ENCODE assay signal across 1 cellular context in the genomic region with DNA sequence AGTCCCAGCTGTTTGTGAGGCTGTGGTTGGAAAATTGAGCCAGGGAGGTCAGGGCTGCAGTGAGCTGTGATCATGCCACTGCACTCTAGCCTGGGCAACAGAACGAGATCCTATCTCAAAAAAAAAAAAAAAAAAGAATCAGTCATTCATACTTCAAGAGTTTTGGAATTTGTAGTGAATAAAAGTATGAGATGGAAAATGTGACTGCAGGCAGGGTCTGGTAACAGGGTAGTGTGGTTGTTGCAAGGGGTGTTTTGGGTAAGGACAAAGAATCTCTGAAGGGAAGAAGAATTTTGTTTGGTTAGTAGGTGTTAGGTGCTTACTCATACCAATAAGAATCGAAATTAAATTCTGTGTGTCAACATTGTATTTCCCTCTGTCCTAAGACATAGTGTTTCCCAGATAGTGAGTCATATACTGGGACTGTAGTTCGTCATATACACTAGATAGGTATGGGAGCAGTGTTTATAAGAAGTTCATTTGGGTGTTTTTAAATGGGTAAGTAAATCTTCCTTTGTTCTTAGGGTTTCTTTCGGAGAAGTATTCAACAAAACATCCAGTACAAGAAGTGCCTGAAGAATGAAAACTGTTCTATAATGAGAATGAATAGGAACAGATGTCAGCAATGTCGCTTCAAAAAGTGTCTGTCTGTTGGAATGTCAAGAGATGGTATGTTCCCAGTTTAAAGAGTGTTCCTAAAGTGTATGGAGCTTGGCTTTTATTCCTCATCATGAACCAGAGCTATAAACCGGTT.
TF ChIP-seq lines count a peak whose summit lies in the region.

No MANE protein-coding gene starts in this region.

TF ChIP-seq in GM23338, 12 proteins besides CTCF, POLR2A, EP300 and RAD21 (continued from another document):
- TF ChIP-seq NANOG (IDR thresholded peaks at IDR 0.05; ENCODE audit: borderline replicate concordance) (no peak), EZH2phosphoT487 (IDR thresholded peaks at IDR 0.05; ENCODE audit: unreplicated experiment) (no peak), ZNF114 (CRISPR knock-in tag; IDR thresholded peaks at IDR 0.05) (no peak), EZH2 (IDR thresholded peaks at IDR 0.05; ENCODE audit: low read depth, unreplicated experiment) (no peak), JUNB (IDR thresholded peaks at IDR 0.05; ENCODE audit: unreplicated experiment) (no peak), CREB1 (CRISPR knock-in tag; IDR thresholded peaks at IDR 0.05; ENCODE audit: low read depth) (no peak)
